Comparison of ENCODE assay signal across 18 cellular contexts in the genomic region with DNA sequence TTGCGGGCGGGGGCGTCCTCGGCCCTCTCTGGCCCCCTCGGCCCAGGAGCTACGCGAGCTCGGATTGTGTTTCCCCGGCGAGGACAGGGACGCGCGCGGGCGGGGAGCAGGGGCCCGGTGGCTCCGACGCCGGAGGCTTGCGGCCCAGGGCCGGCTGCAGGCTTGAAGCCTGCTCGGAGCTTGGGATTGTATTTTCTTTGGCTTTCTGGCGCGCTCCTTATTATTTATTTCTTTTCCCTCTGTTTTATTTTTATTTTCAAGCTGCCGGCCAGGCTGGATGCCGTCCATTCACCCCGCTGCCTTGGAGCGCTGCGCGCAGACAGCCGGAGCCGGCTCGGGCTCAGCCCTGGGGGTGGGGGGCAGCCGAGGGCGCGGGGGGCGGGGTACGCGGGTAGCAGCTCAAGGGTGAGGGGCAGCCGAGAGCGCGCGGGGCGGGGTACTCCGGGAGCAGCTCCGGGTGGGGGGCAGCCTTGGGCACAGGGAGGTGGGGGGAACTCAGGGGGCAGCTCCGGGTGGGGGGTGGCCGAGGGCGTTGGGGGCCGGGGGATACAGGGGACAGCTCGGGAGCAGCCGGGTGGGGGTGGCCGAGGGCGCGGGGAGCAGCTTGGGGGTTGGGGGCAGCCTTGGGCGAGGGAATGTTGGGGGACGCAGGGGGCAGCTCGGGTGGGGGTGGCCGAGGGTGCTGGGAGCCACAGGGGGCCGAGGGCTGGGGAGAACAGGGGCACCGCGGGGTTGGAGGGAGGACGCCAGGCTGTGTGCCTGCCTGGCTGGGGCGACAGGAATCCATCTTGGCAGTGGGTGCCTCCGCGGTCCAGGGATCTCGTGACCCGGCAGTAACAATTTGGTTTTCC. TPM values are rescaled to one million over a fixed set of nuclear protein-coding genes. Genes with fewer than 3 reads are reported as not detected.
A peak's percentile ranks its signal among the peaks of the same experiment; 100 is the strongest.
DNase-seq lines count a peak whose midpoint lies in the region; ATAC-seq, FAIRE-seq and TF ChIP-seq lines count a peak whose summit lies in the region.
"Had no signal": no experiment of that assay in that cellular context is flagged by ENCODE, and none has a peak within 500 bp of the region (broad histone marks: within the 10 kb centered on the region; RNA-seq: fewer than 3 reads in every experiment).

No MANE protein-coding gene starts in this region.

- H3K27ac Mint-ChIP-seq in H9, result no peak overlapping the region
- H3K27ac Mint-ChIP-seq in endodermal cell, result no peak overlapping the region
- H3K27ac Mint-ChIP-seq: activated CD4-positive, alpha-beta memory T cell treated with anti-CD3 and anti-CD28 coated beads, Interleukin-2, amount 10 ng/mL, durations not matched to agents 7 days and 5 days had no signal

- no peak for ATAC-seq in HG02763 (IDR thresholded peaks at IDR 0.05; ENCODE audit: unreplicated experiment)
- ATAC-seq: Panc1 had no signal

- peak overlapping the region; percentile 25 for H3K4me2 ChIP-seq in H9 (ENCODE audit: insufficient read depth, insufficient read length, low read length)
- peak overlapping the region; percentile 65 for H3K4me2 ChIP-seq in skeletal muscle satellite cell (ENCODE audit: low read length)
- H3K4me2 ChIP-seq: BLaER1 treated with 17β-estradiol and CSF1 and Interleukin-3, amounts not matched to agents 10 nM and 100 nM had no signal

- no peak overlapping the region for H2BK20ac ChIP-seq in H9 (ENCODE audit: low read depth, low read length, poor library complexity, severe bottlenecking)

- no peak overlapping the region for H3K4ac ChIP-seq in H9 (ENCODE audit: low read depth, low read length)

- no peak overlapping the region for H2BK5ac ChIP-seq in H9 (ENCODE audit: insufficient read length, low read length)

- H3K27me3 Mint-ChIP-seq in H9 (ENCODE audit: low read depth) (no peaks in the 10 kb centered on the region), endodermal cell (ENCODE audit: insufficient read depth) (peaks cover 3% of the 10 kb centered on the region)
- H3K27me3 Mint-ChIP-seq: activated CD4-positive, alpha-beta memory T cell treated with anti-CD3 and anti-CD28 coated beads, Interleukin-2, amount 10 ng/mL, durations not matched to agents 7 days and 5 days had no signal

- H3K36me3 ChIP-seq in endodermal cell (ENCODE audit: control insufficient read depth, insufficient read depth, low read length) (no peaks in the 10 kb centered on the region), kidney (ENCODE audit: control insufficient read depth in 1 of 2, insufficient read depth in 2 of 2, low read length in 2 of 2) (no peaks in the 10 kb centered on the region), skeletal muscle satellite cell (ENCODE audit: insufficient read depth, low read length) (no peaks in the 10 kb centered on the region)

- H4K91ac ChIP-seq in H9 (ENCODE audit: insufficient read length, low read depth, low read length), result no peak overlapping the region

- no peaks in the 10 kb centered on the region for H3K9me3 ChIP-seq in H9 (ENCODE audit: control insufficient read depth, low read depth, low read length)
- no peaks in the 10 kb centered on the region for H3K9me3 ChIP-seq in endodermal cell (ENCODE audit: control insufficient read depth, low read length)
- no peaks in the 10 kb centered on the region for H3K9me3 ChIP-seq in kidney (ENCODE audit: control insufficient read depth in 1 of 2, low read length in 2 of 2)
- H3K9me3 ChIP-seq in skeletal muscle satellite cell (replicated peaks; ENCODE audit: low read length), result no peaks in the 10 kb centered on the region

- no peak overlapping the region; a peak in 1 of 5 replicates for H3K4me3 Mint-ChIP-seq in H9
- H3K4me3 Mint-ChIP-seq in endodermal cell, result peak overlapping the region; percentile 32
- H3K4me3 Mint-ChIP-seq: activated CD4-positive, alpha-beta memory T cell treated with anti-CD3 and anti-CD28 coated beads, Interleukin-2, amount 10 ng/mL, durations not matched to agents 7 days and 5 days had no signal

- H3K23ac ChIP-seq in H9 (ENCODE audit: insufficient read length, low read depth, low read length), result no peak overlapping the region

- H4K5ac ChIP-seq in H9 (ENCODE audit: insufficient read length, low read depth, low read length), result no peak overlapping the region

- H3K27me3 ChIP-seq in H9 (ENCODE audit: insufficient read depth, low read length) (no peaks in the 10 kb centered on the region), endodermal cell (ENCODE audit: control insufficient read depth, insufficient read depth, low read length, poor library complexity, severe bottlenecking) (no peaks in the 10 kb centered on the region), skeletal muscle satellite cell (ENCODE audit: control insufficient read depth, insufficient read depth, low read length) (no peaks in the 10 kb centered on the region)
- H3K27me3 ChIP-seq: BLaER1 treated with 17β-estradiol and CSF1 and Interleukin-3, amounts not matched to agents 10 nM and 100 nM had no signal

- no peaks in the 10 kb centered on the region for H3K79me1 ChIP-seq in H9 (ENCODE audit: insufficient read depth, low read depth, low read length, poor library complexity, severe bottlenecking)

- WGBS in H9 (ENCODE audit: extremely low coverage, insufficient read length, low lambda C conversion rate), result no CpG with 5 or more reads among the region's 68 CpGs
- WGBS in endodermal cell (ENCODE audit: insufficient coverage in 1 of 2, insufficient read length in 1 of 2), 2 experiments, result 90 to 97% methylated on average over 21 to 54 of the region's 68 CpGs

- H2BK120ac ChIP-seq in H9 (ENCODE audit: low read depth, low read length, poor library complexity, severe bottlenecking), result no peak overlapping the region

- H3K4me1 ChIP-seq in H9 (ENCODE audit: insufficient read depth, low read length) (0 out of 2 replicates have a peak, but pooled peaks cover 4% of the 10 kb centered on the region), endodermal cell (ENCODE audit: control insufficient read depth, insufficient read depth, low read length) (no peaks in the 10 kb centered on the region), kidney (ENCODE audit: control insufficient read depth in 1 of 2, insufficient read depth in 1 of 2, low read depth in 1 of 2, low read length in 2 of 2) (no peaks in the 10 kb centered on the region), skeletal muscle satellite cell (ENCODE audit: control insufficient read depth, insufficient read depth, low read length) (peaks cover 7% of the 10 kb centered on the region)

- intact Hi-C loops in kidney (cut with DNase I), result no loop called here

- H3K9me3 Mint-ChIP-seq in H9 (no peaks in the 10 kb centered on the region), endodermal cell (no peaks in the 10 kb centered on the region)
- H3K9me3 Mint-ChIP-seq: activated CD4-positive, alpha-beta memory T cell treated with anti-CD3 and anti-CD28 coated beads, Interleukin-2, amount 10 ng/mL, durations not matched to agents 7 days and 5 days had no signal

- H3K9ac ChIP-seq in H9 (ENCODE audit: extremely low read depth, insufficient read length, low read length) (no peak overlapping the region), endodermal cell (ENCODE audit: extremely low read depth, low read length, poor library complexity, severe bottlenecking) (no peak overlapping the region), kidney (ENCODE audit: low read length in 2 of 2) (no peak overlapping the region), skeletal muscle satellite cell (ENCODE audit: low read depth, low read length) (no peak overlapping the region)
- H3K9ac ChIP-seq: BLaER1 treated with 17β-estradiol and CSF1 and Interleukin-3, amounts not matched to agents 10 nM and 100 nM had no signal

- H2BK15ac ChIP-seq in H9 (ENCODE audit: low read depth, low read length), result no peak overlapping the region

- H3T11ph ChIP-seq in H9 (ENCODE audit: low read length), result no peak overlapping the region

- FAIRE-seq in kidney (lab: Jason Lieb, UNC), result no peak
- FAIRE-seq: GM19239 had no signal

- peaks cover 4% of the 10 kb centered on the region for H3K23me2 ChIP-seq in H9 (ENCODE audit: insufficient read length, low read depth, low read length, poor library complexity, severe bottlenecking)

- TF ChIP-seq CTCF in H9 (conservative IDR thresholded peaks at IDR 0.05), result no peak
- TF ChIP-seq CTCF in endodermal cell (conservative IDR thresholded peaks at IDR 0.05), result no peak
- TF ChIP-seq CTCF in kidney (IDR thresholded peaks at IDR 0.05; ENCODE audit: borderline replicate concordance, extremely low read depth, insufficient read depth), result no peak

- H3K56ac ChIP-seq in H9 (ENCODE audit: insufficient read length, low read depth, low read length), result no peak overlapping the region

- H2BK12ac ChIP-seq in H9 (ENCODE audit: insufficient read length, low read depth, low read length), result no peak overlapping the region

- no peaks in the 10 kb centered on the region for H3K79me2 ChIP-seq in H9 (ENCODE audit: insufficient read depth, low read length)

- no peak overlapping the region for H2AFZ ChIP-seq in H9 (ENCODE audit: low read length)

- H3K4me3 ChIP-seq in endodermal cell (ENCODE audit: low read length) (no peak overlapping the region), kidney (ENCODE audit: low read length in 2 of 2) (no peak overlapping the region), skeletal muscle satellite cell (ENCODE audit: low read length) (no peak overlapping the region)
- H3K4me3 ChIP-seq: BLaER1 treated with 17β-estradiol and CSF1 and Interleukin-3, amounts not matched to agents 10 nM and 100 nM had no signal

- no peak overlapping the region for H4K8ac ChIP-seq in H9 (replicated peaks; ENCODE audit: insufficient read length, low read depth, low read length)

- H2AK5ac ChIP-seq in H9 (ENCODE audit: insufficient read length, low read length), result no peak overlapping the region

- peaks cover 0 to 1% (median 0%) of the 10 kb centered on the region in 3 experiments; a peak in 1 of 7 replicates for H3K36me3 Mint-ChIP-seq in H9 (ENCODE audit: insufficient read depth in 1 of 3, low read depth in 3 of 3)
- H3K36me3 Mint-ChIP-seq in endodermal cell (ENCODE audit: low read depth), result no peaks in the 10 kb centered on the region

- no peak overlapping the region for H3K18ac ChIP-seq in H9 (ENCODE audit: insufficient read length, low read depth, low read length)

- no peak for DNase-seq in H9
- no peak for DNase-seq in endodermal cell
- peak; percentile 85 for DNase-seq in kidney
- DNase-seq in activated gamma-delta T cell (lab: John Stamatoyannopoulos, UW), result no peak
- no peak for DNase-seq in NCI-H82 (lab: John Stamatoyannopoulos, UW)
- DNase-seq in activated CD4-positive, alpha-beta T cell treated with anti-CD3 and anti-CD28 coated beads for 1 hour, result no peak
- DNase-seq: activated CD4-positive, alpha-beta memory T cell treated with anti-CD3 and anti-CD28 coated beads, Interleukin-2, amount 10 ng/mL, durations not matched to agents 7 days and 5 days; activated effector memory CD4-positive, alpha-beta T cell treated with anti-CD3 and anti-CD28 coated beads, Interleukin-2, amount 50 U/mL, for 16 hours; central memory CD4-positive, alpha-beta T cell; NCI-H1048; NCI-H446; T-helper 2 cell had no signal

- no peak overlapping the region for H3K14ac ChIP-seq in H9 (ENCODE audit: insufficient read depth, low read length)

- no peak overlapping the region for H3K27ac ChIP-seq in H9 (ENCODE audit: insufficient read length, low read depth, low read length)
- no peak overlapping the region for H3K27ac ChIP-seq in endodermal cell (ENCODE audit: low read depth, low read length)
- peak overlapping the region in 1 of 2 donors; percentile 1 for H3K27ac ChIP-seq in kidney (ENCODE audit: low read depth in 2 of 2, low read length in 2 of 2)
- H3K27ac ChIP-seq: BLaER1 treated with 17β-estradiol and CSF1 and Interleukin-3, amounts not matched to agents 10 nM and 100 nM had no signal

- H3K4me1 Mint-ChIP-seq in H9 (peaks cover 15 to 37% of the 10 kb centered on the region in 2 experiments), endodermal cell (peaks cover 17% of the 10 kb centered on the region)
- H3K4me1 Mint-ChIP-seq: activated CD4-positive, alpha-beta memory T cell treated with anti-CD3 and anti-CD28 coated beads, Interleukin-2, amount 10 ng/mL, durations not matched to agents 7 days and 5 days had no signal

- H4K20me1 ChIP-seq in H9 (ENCODE audit: control insufficient read depth, insufficient read depth, insufficient read length), result no peaks in the 10 kb centered on the region

RNA-seq across cellular contexts. Expression of gene KCNJ1, which starts 42.7 kb away (rescaled TPM):
- total RNA-seq in H9 (2021), result not detected in 2 replicates
- total RNA-seq in endodermal cell, result not detected
- polyA plus RNA-seq in endodermal cell (2013, experiment 1 of 2), result 0.36 TPM
- polyA plus RNA-seq in endodermal cell (2013, experiment 2 of 2), result not detected
- 175 TPM for total RNA-seq in kidney
- 355 TPM for polyA plus RNA-seq in kidney (ENCODE audit: insufficient read depth, low read depth, low replicate concordance)
- not detected in 2 replicates for total RNA-seq in skeletal muscle satellite cell (2012; rRNA removed)
- total RNA-seq: activated CD4-positive, alpha-beta memory T cell treated with anti-CD3 and anti-CD28 coated beads, Interleukin-2, amount 10 ng/mL, durations not matched to agents 7 days and 5 days; fibroblast of lung had no signal
- polyA plus RNA-seq: fibroblast of lung had no signal

Comparison
In these comparisons a context has a peak if more than half of its experiments do, and no peak if none do; other contexts are left out.
1. RNA of gene KCNJ1, which starts 42.7 kb away (total RNA-seq): 175 TPM in kidney (single experiment); not detected in endodermal cell and not detected in H9; every median in the first group is over 100 times any median in the second.